In the genomic region with DNA sequence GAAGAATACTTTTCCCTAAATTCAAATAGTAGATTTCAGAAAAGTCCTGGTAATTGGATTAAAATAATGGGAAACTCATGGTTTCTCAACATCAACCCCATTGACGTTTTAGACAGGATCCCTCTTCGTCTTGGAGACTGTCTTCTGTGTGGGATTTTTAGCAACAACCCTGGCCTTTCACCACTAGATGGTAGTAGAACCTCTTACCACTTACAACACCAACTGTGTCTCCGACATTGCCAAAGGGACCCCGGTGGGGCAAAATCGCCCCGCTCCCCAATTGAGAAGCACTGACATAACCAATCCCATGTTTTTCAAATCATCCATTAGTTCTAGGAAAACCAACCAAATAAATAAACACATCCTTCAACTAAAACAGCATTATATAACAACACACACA, we compare ENCODE assay signal across 8 cellular contexts. TPM values are rescaled to one million over a fixed set of nuclear protein-coding genes. Genes with fewer than 3 reads are reported as not detected.
DNase-seq lines count a peak whose midpoint lies in the region; ATAC-seq and TF ChIP-seq lines count a peak whose summit lies in the region.

No MANE protein-coding gene starts in this region.

- no peak overlapping the region for H2BK12ac ChIP-seq in mesenchymal stem cell (ENCODE audit: low read length in 2 of 2)

- H3K4me2 ChIP-seq in mesenchymal stem cell (ENCODE audit: low read length, poor library complexity, severe bottlenecking) = no peak overlapping the region

- H2AFZ ChIP-seq in ACC112 (ENCODE audit: low read length, unreplicated experiment) (no peak overlapping the region), mesenchymal stem cell (ENCODE audit: low read depth, low read length) (no peak overlapping the region)

- no peaks in the 10 kb centered on the region; the same call in 1 of the 2 replicates for H3K27me3 ChIP-seq in ACC112 (ENCODE audit: insufficient read depth, low read length)
- peaks cover 0 to 13% of the 10 kb centered on the region in 2 experiments for H3K27me3 ChIP-seq in mesenchymal stem cell (ENCODE audit: control insufficient read depth in 1 of 2, insufficient read depth in 1 of 2, low read length in 2 of 2)

- H3K9ac ChIP-seq in mesenchymal stem cell (ENCODE audit: low read length) = peak overlapping the region; percentile 23

- no peak overlapping the region for H2BK120ac ChIP-seq in mesenchymal stem cell (ENCODE audit: low read depth, low read length)

- H3K27ac Mint-ChIP-seq in activated naive CD8-positive, alpha-beta T cell treated with anti-CD3 and anti-CD28 coated beads, Interleukin-2, amount 50 U/mL, for 24 hours = no peak overlapping the region

- no peaks in the 10 kb centered on the region for H3K36me3 Mint-ChIP-seq in activated naive CD8-positive, alpha-beta T cell treated with anti-CD3 and anti-CD28 coated beads, Interleukin-2, amount 50 U/mL, for 24 hours (ENCODE audit: low read depth)

- H3K9me3 ChIP-seq in mesenchymal stem cell (ENCODE audit: control insufficient read depth, low read length) = no peaks in the 10 kb centered on the region

- H3K36me3 ChIP-seq in ACC112 (ENCODE audit: insufficient read depth, low read length) (no peaks in the 10 kb centered on the region), mesenchymal stem cell (ENCODE audit: control insufficient read depth in 1 of 2, insufficient read depth in 2 of 2, low read depth in 1 of 2, low read length in 2 of 2) (no peaks in the 10 kb centered on the region)

- peak overlapping the region; percentile 57 for H3K4me3 ChIP-seq in ACC112 (ENCODE audit: low read depth, low read length)
- H3K4me3 ChIP-seq in GM12865 (ENCODE audit: low read depth, low read length) = no peak overlapping the region
- H3K4me3 ChIP-seq in mesenchymal stem cell (ENCODE audit: insufficient read depth in 1 of 2, low read depth in 1 of 2, low read length in 2 of 2) = no peak overlapping the region

- WGBS in mesenchymal stem cell = 24% methylated on average over 6 of the region's 6 CpGs

- H2AK5ac ChIP-seq in mesenchymal stem cell (ENCODE audit: low read length, severe bottlenecking) = no peak overlapping the region

- DNase-seq in GM12865 (ENCODE audit: low read depth) = peak; percentile 10
- DNase-seq in M059J (ENCODE audit: low read depth) = peak; percentile 55
- DNase-seq in T47D (ENCODE audit: low read depth in 1 of 2, low spot score in 1 of 2) = peak; percentile 9 to 56
- DNase-seq in mesenchymal stem cell = peak; percentile 46
- no peak for DNase-seq in activated naive CD8-positive, alpha-beta T cell treated with anti-CD3 and anti-CD28 coated beads, Interleukin-2, amount 50 U/mL, for 24 hours

- H2BK15ac ChIP-seq in mesenchymal stem cell (ENCODE audit: low read depth, poor library complexity, severe bottlenecking) = no peak overlapping the region

- no peaks in the 10 kb centered on the region for H3K9me3 Mint-ChIP-seq in activated naive CD8-positive, alpha-beta T cell treated with anti-CD3 and anti-CD28 coated beads, Interleukin-2, amount 50 U/mL, for 24 hours

- no peaks in the 10 kb centered on the region for H3K4me1 Mint-ChIP-seq in activated naive CD8-positive, alpha-beta T cell treated with anti-CD3 and anti-CD28 coated beads, Interleukin-2, amount 50 U/mL, for 24 hours

- no peak overlapping the region for H3K4me3 Mint-ChIP-seq in activated naive CD8-positive, alpha-beta T cell treated with anti-CD3 and anti-CD28 coated beads, Interleukin-2, amount 50 U/mL, for 24 hours

- H3K27me3 Mint-ChIP-seq in activated naive CD8-positive, alpha-beta T cell treated with anti-CD3 and anti-CD28 coated beads, Interleukin-2, amount 50 U/mL, for 24 hours = peaks cover 6% of the 10 kb centered on the region

- in situ Hi-C loops in T47D (cut with HindIII; ENCODE audit: low pct_unique_long_range_greater_than_20kb, low sequenced_read_pairs) = no loop called here

- no peak overlapping the region for H3K27ac ChIP-seq in ACC112 (ENCODE audit: low read depth, low read length)
- H3K27ac ChIP-seq in mesenchymal stem cell (ENCODE audit: low read length, poor library complexity, severe bottlenecking) = no peak overlapping the region

- H3K79me2 ChIP-seq in ACC112 (ENCODE audit: control insufficient read depth, insufficient read depth, low read length, unreplicated experiment) = no peaks in the 10 kb centered on the region

- no peak overlapping the region for H3K18ac ChIP-seq in mesenchymal stem cell (ENCODE audit: low read depth in 1 of 2, low read length in 2 of 2)

- no peak overlapping the region for H4K8ac ChIP-seq in mesenchymal stem cell (ENCODE audit: low read length)

- H3K14ac ChIP-seq in mesenchymal stem cell (ENCODE audit: low read length in 2 of 2) = no peak overlapping the region

- ATAC-seq in activated naive CD8-positive, alpha-beta T cell treated with anti-CD3 and anti-CD28 coated beads, Interleukin-2, amount 50 U/mL, for 24 hours = no peak
- no peak for ATAC-seq in HG03571 (IDR thresholded peaks at IDR 0.05; ENCODE audit: unreplicated experiment)
- no peak for ATAC-seq in GM19397 (IDR thresholded peaks at IDR 0.05; ENCODE audit: unreplicated experiment)

- no peak overlapping the region for H4K91ac ChIP-seq in mesenchymal stem cell (ENCODE audit: low read length)

- peak; percentile 40 for TF ChIP-seq CTCF in GM12865 (IDR thresholded peaks at IDR 0.05; ENCODE audit: insufficient read depth, low read depth, low read length, missing control alignments)

- H2BK5ac ChIP-seq in mesenchymal stem cell (ENCODE audit: low read depth, low read length, poor library complexity, severe bottlenecking) = no peak overlapping the region

- H3K4ac ChIP-seq in mesenchymal stem cell (ENCODE audit: low read depth in 1 of 2, low read length in 2 of 2) = no peak overlapping the region

- no peaks in the 10 kb centered on the region for H3K4me1 ChIP-seq in ACC112 (ENCODE audit: control insufficient read depth, insufficient read depth, low read length, unreplicated experiment)
- no peaks in the 10 kb centered on the region for H3K4me1 ChIP-seq in mesenchymal stem cell (ENCODE audit: control insufficient read depth, insufficient read depth, low read depth, low read length)

- no peak overlapping the region for H3K23ac ChIP-seq in mesenchymal stem cell (ENCODE audit: low read length in 2 of 2)

- no peaks in the 10 kb centered on the region for H3K79me1 ChIP-seq in mesenchymal stem cell (replicated peaks; ENCODE audit: low read length, poor library complexity, severe bottlenecking)

RNA-seq across cellular contexts. Expression of a gene that starts 16.9 kb away (rescaled TPM):
- total RNA-seq in M059J (2014; rRNA removed; shearing (Covaris generic)) = 0.22 and 1.0 TPM in 2 replicates
- polyA plus RNA-seq in mesenchymal stem cell (2013, experiment 1 of 2) = 1.4 TPM
- polyA plus RNA-seq in mesenchymal stem cell (2013, experiment 2 of 2) = 1.3 TPM

RNA-seq across cellular contexts. Expression of a gene that starts 52.3 kb away (rescaled TPM):
- not detected in 2 replicates for total RNA-seq in M059J (2014; rRNA removed; shearing (Covaris generic))
- polyA plus RNA-seq in mesenchymal stem cell (2013, experiment 1 of 2) = not detected
- polyA plus RNA-seq in mesenchymal stem cell (2013, experiment 2 of 2) = not detected
